35 cellular contexts compared by ENCODE assay signal in genomic region chr6:87092435-87092834, GRCh38. TPM values are rescaled to one million over a fixed set of nuclear protein-coding genes. Genes with fewer than 3 reads are reported as not detected.
"Had no signal": no experiment of that assay in that cellular context is flagged by ENCODE, and none has a peak within 500 bp of the region (broad histone marks: within the 10 kb centered on the region; RNA-seq: fewer than 3 reads in every experiment).

No MANE protein-coding gene starts in this region.

- H3K27me3 ChIP-seq: adrenal gland, Peyer's patch had no signal

- H3K36me3 ChIP-seq: adrenal gland, Peyer's patch, SJSA1 had no signal

- H3K27me3 Mint-ChIP-seq: brain had no signal

- H3K9me3 Mint-ChIP-seq: activated CD4-positive, alpha-beta T cell treated with anti-CD3 and anti-CD28 coated beads, Interleukin-2, amount 10 ng/mL, durations not matched to agents 24 days and 14 days; activated CD8-positive, alpha-beta T cell treated with anti-CD3 and anti-CD28 coated beads for 36 hours; activated naive CD4-positive, alpha-beta T cell treated with anti-CD3 and anti-CD28 coated beads for 36 hours; activated naive CD4-positive, alpha-beta T cell treated with anti-CD3 and anti-CD28 coated beads, Interleukin-2, amount 50 U/mL, for 72 hours; activated T-helper 1 cell treated with anti-CD3 and anti-CD28 coated beads, Interleukin-12 subunit alpha, Interleukin-12 subunit beta, Interleukin-2, Interleukin-4 antibody, amounts not matched to agents 30 ng/mL and 10 ng/mL and 1 ng/mL, durations not matched to agents 14 hours and 24 hours and 36 hours; brain had no signal

- ATAC-seq: activated CD8-positive, alpha-beta T cell treated with anti-CD3 and anti-CD28 coated beads for 36 hours; activated naive CD4-positive, alpha-beta T cell treated with anti-CD3 and anti-CD28 coated beads, Interleukin-2, amount 50 U/mL, for 72 hours; PC-3 had no signal

- H3K36me3 Mint-ChIP-seq: activated naive CD4-positive, alpha-beta T cell treated with anti-CD3 and anti-CD28 coated beads, Interleukin-2, amount 50 U/mL, for 72 hours; brain had no signal

- H3K9me3 ChIP-seq: adrenal gland, Peyer's patch, SJSA1 had no signal

- H3K27ac ChIP-seq: adrenal gland, Peyer's patch, SJSA1, VCaP had no signal

- H3K4me1 Mint-ChIP-seq: activated CD4-positive, alpha-beta T cell treated with anti-CD3 and anti-CD28 coated beads, Interleukin-2, amount 10 ng/mL, durations not matched to agents 24 days and 14 days; brain had no signal

- H3K4me3 Mint-ChIP-seq: activated CD4-positive, alpha-beta T cell treated with anti-CD3 and anti-CD28 coated beads, Interleukin-2, amount 10 ng/mL, durations not matched to agents 24 days and 14 days; activated CD8-positive, alpha-beta T cell treated with anti-CD3 and anti-CD28 coated beads for 36 hours; activated naive CD4-positive, alpha-beta T cell treated with anti-CD3 and anti-CD28 coated beads for 36 hours; activated T-helper 1 cell treated with anti-CD3 and anti-CD28 coated beads, Interleukin-12 subunit alpha, Interleukin-12 subunit beta, Interleukin-2, Interleukin-4 antibody, amounts not matched to agents 30 ng/mL and 10 ng/mL and 1 ng/mL, durations not matched to agents 14 hours and 24 hours and 36 hours; brain had no signal

- H3K4me3 ChIP-seq: adrenal gland, Peyer's patch, SJSA1 had no signal

- H3K4me1 ChIP-seq: adrenal gland, Peyer's patch, SJSA1 had no signal

- DNase-seq: activated CD4-positive, alpha-beta T cell treated with anti-CD3 and anti-CD28 coated beads, Interleukin-2, amount 10 ng/mL, durations not matched to agents 24 days and 14 days; activated CD4-positive, alpha-beta T cell treated with anti-CD3 and anti-CD28 coated beads, Interleukin-2, amount 50 U/mL, for 4 hours; activated CD4-positive, CD25-positive, alpha-beta regulatory T cell; activated CD8-positive, alpha-beta T cell treated with anti-CD3 and anti-CD28 coated beads for 36 hours; activated gamma-delta T cell treated with Interleukin-2 at 50 U/mL for 16 hours; activated naive CD4-positive, alpha-beta T cell treated with anti-CD3 and anti-CD28 coated beads for 36 hours; activated T-cell treated with anti-CD3 and anti-CD28 coated beads, Interleukin-2, amount 50 U/mL, for 1 hour; adrenal gland; caudate nucleus; cerebellar nuclear complex; NCI-H1092 treated with DMSO at 0.1 percent for 48 hours; NCI-H1417; NCI-H187; NCI-H2029 treated with DMSO at 0.1 percent for 48 hours; NCI-H2107; NCI-H2171; NCI-H510A treated with DMSO at 0.1 percent for 48 hours; NCI-H69; NCI-H82; PC-3; Peyer's patch; RPMI8226; SHP77 treated with DMSO at 0.1 percent for 48 hours; SW 1271; T-helper 1 cell; T-helper 2 cell; T-helper 9 cell had no signal

- H3K27ac Mint-ChIP-seq: activated CD4-positive, alpha-beta T cell treated with anti-CD3 and anti-CD28 coated beads, Interleukin-2, amount 10 ng/mL, durations not matched to agents 24 days and 14 days; activated CD8-positive, alpha-beta T cell treated with anti-CD3 and anti-CD28 coated beads for 36 hours; activated naive CD4-positive, alpha-beta T cell treated with anti-CD3 and anti-CD28 coated beads for 36 hours; activated naive CD4-positive, alpha-beta T cell treated with anti-CD3 and anti-CD28 coated beads, Interleukin-2, amount 50 U/mL, for 72 hours; activated T-helper 1 cell treated with anti-CD3 and anti-CD28 coated beads, Interleukin-12 subunit alpha, Interleukin-12 subunit beta, Interleukin-2, Interleukin-4 antibody, amounts not matched to agents 30 ng/mL and 10 ng/mL and 1 ng/mL, durations not matched to agents 14 hours and 24 hours and 36 hours; brain had no signal

RNA-seq across cellular contexts. Expression of gene CGA, which starts 2.5 kb away (rescaled TPM):
- total RNA-seq: activated CD4-positive, alpha-beta T cell treated with anti-CD3 and anti-CD28 coated beads, Interleukin-2, amount 10 ng/mL, durations not matched to agents 24 days and 14 days; activated CD8-positive, alpha-beta memory T cell treated with anti-CD3 and anti-CD28 coated beads for 36 hours; activated CD8-positive, alpha-beta T cell treated with anti-CD3 and anti-CD28 coated beads for 36 hours; activated naive CD4-positive, alpha-beta T cell treated with anti-CD3 and anti-CD28 coated beads for 36 hours; activated naive CD4-positive, alpha-beta T cell treated with anti-CD3 and anti-CD28 coated beads, Interleukin-2, amount 50 U/mL, for 72 hours; activated T-helper 1 cell treated with anti-CD3 and anti-CD28 coated beads, Interleukin-12 subunit alpha, Interleukin-12 subunit beta, Interleukin-2, Interleukin-4 antibody, amounts not matched to agents 30 ng/mL and 10 ng/mL and 1 ng/mL, durations not matched to agents 14 hours and 24 hours and 36 hours; bronchial epithelial cell; LHCN-M2; PC-3; Peyer's patch; SJSA1 had no signal
